In genomic region chr4:172751550-172751949, GRCh38 we compare ENCODE assay signal across 1 cellular context.
TF ChIP-seq lines count a peak whose summit lies in the region.

No MANE protein-coding gene starts in this region.

TF ChIP-seq in GM12878, 131 proteins besides CTCF, POLR2A, EP300 and RAD21 (continued from another document):
- no peak for TF ChIP-seq ZNF592 (IDR thresholded peaks at IDR 0.05)
- TF ChIP-seq NFIC (IDR thresholded peaks at IDR 0.05; ENCODE audit: low read depth, low read length): no peak
- no peak for TF ChIP-seq IRF5 (IDR thresholded peaks at IDR 0.05; ENCODE audit: borderline replicate concordance)
- TF ChIP-seq ZBTB4 (CRISPR knock-in tag; IDR thresholded peaks at IDR 0.05): no peak
